In genomic region chr15:88504445-88504844, GRCh38 we compare ENCODE assay signal across 7 cellular contexts.
"Had no signal": no experiment of that assay in that cellular context is flagged by ENCODE, and none has a peak within 500 bp of the region (broad histone marks: within the 10 kb centered on the region; RNA-seq: fewer than 3 reads in every experiment).

No MANE protein-coding gene starts in this region.

- H3K4me3 Mint-ChIP-seq: H9, IgD-negative memory B cell had no signal

- H3K4me1 Mint-ChIP-seq: IgD-negative memory B cell had no signal

- H3K9me3 Mint-ChIP-seq: H9, IgD-negative memory B cell had no signal

- H3K27ac Mint-ChIP-seq: H9, IgD-negative memory B cell had no signal

- ATAC-seq: HepG2 had no signal

- H3K27me3 Mint-ChIP-seq: IgD-negative memory B cell had no signal

- H3K27ac ChIP-seq: HL-60 had no signal

- DNase-seq: GOT3, H9, HCEC 1CT, KG1 had no signal
